ENCODE assay signal across 26 cellular contexts in the genomic region with DNA sequence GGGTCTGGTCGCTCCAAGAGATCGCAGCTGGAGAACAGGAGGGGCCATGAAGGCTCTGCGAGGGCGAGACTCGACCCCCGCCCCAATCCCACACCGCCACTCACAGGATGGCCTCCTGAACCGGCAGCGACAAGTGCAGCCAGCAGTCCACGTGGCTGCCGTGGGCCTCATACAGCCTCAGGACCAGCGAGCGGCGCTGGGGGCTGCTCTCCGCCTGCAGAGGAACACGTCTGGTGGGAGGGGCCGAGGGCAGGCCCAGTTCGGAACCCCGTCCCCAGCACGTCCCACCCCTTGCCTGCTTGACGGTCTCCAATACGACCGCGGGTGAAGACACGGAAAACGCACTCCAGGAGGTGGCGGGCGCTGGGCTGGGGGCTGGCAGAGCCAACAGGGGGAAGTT. TPM values are rescaled to one million over a fixed set of nuclear protein-coding genes. Genes with fewer than 3 reads are reported as not detected.
DNase-seq lines count a peak whose midpoint lies in the region; ATAC-seq, FAIRE-seq and TF ChIP-seq lines count a peak whose summit lies in the region.
"Had no signal": no experiment of that assay in that cellular context is flagged by ENCODE, and none has a peak within 500 bp of the region (broad histone marks: within the 10 kb centered on the region; RNA-seq: fewer than 3 reads in every experiment).

No MANE protein-coding gene starts in this region.

- peak overlapping the region in 1 of 8 donors; percentile 15 for H3K4me3 Mint-ChIP-seq in naive B cell
- H3K4me3 Mint-ChIP-seq in Calu3 (ENCODE audit: low read depth, unreplicated experiment) = no peak overlapping the region
- H3K4me3 Mint-ChIP-seq: CD4-positive, CD25-positive, alpha-beta regulatory T cell had no signal

- no peak for TF ChIP-seq CTCF in endothelial cell of umbilical vein (IDR thresholded peaks at IDR 0.05; ENCODE audit: extremely low read depth in 1 of 2, insufficient read depth in 1 of 2, low read depth in 1 of 2, low read length in 2 of 2)
- TF ChIP-seq CTCF in lower leg skin (IDR thresholded peaks at IDR 0.05) = no peak
- TF ChIP-seq CTCF in Calu3 (IDR thresholded peaks at IDR 0.05; ENCODE audit: unreplicated experiment) = no peak

- H3K27me3 Mint-ChIP-seq in naive B cell (no peaks in the 10 kb centered on the region), Calu3 (ENCODE audit: unreplicated experiment) (no peaks in the 10 kb centered on the region)
- H3K27me3 Mint-ChIP-seq: CD4-positive, CD25-positive, alpha-beta regulatory T cell had no signal

- no peaks in the 10 kb centered on the region for H3K9me3 ChIP-seq in HUES6 (ENCODE audit: control insufficient read depth, insufficient read depth, low read depth, low read length)
- H3K9me3 ChIP-seq in endothelial cell of umbilical vein (replicated peaks; ENCODE audit: control insufficient read depth, insufficient read depth, low read length) = no peaks in the 10 kb centered on the region
- H3K9me3 ChIP-seq: BLaER1 had no signal

- intact Hi-C loops in endothelial cell of umbilical vein (cut with micrococcal nuclease) (no loop called here), lower leg skin (cut with DNase I; ENCODE audit: low total_unique reads) (no loop called here), Calu3 (cut with micrococcal nuclease; ENCODE audit: unreplicated experiment) (no loop called here)

- H3K27ac ChIP-seq in HUES6 (ENCODE audit: low read depth, low read length) (no peak overlapping the region), endothelial cell of umbilical vein (ENCODE audit: insufficient read depth, low read depth, low read length) (no peak overlapping the region)
- H3K27ac ChIP-seq: BLaER1, KMS-11 had no signal

- TF ChIP-seq POLR2A in endothelial cell of umbilical vein (IDR thresholded peaks at IDR 0.05; ENCODE audit: low read depth, low read length) (no peak), lower leg skin (IDR thresholded peaks at IDR 0.05) (no peak)

- H4K20me1 ChIP-seq in endothelial cell of umbilical vein (replicated peaks; ENCODE audit: control insufficient read depth, extremely low read depth, insufficient read depth, low read length) = no peaks in the 10 kb centered on the region

- peak; percentile 33 for DNase-seq in D341Med (ENCODE audit: low spot score)
- DNase-seq in endothelial cell of umbilical vein (ENCODE audit: low read depth, low spot score) = no peak
- DNase-seq in naive B cell = no peak
- no peak for DNase-seq in lower leg skin (ENCODE audit: low spot score in 2 of 2)
- DNase-seq in Calu3 = no peak
- DNase-seq: CD4-positive, CD25-positive, alpha-beta regulatory T cell; DMS53; NCI-H1048; NCI-H1417; NCI-H1694; NCI-H2029 treated with DMSO at 0.1 percent for 48 hours; NCI-H446 treated with DMSO at 0.1 percent for 48 hours; NCI-H526; NCI-H82; NK-92 treated with Interleukin-12 subunit alpha and Interleukin-12 subunit beta, amount 100 ng/mL, for 24 hours; PC-3; Right ventricle myocardium superior had no signal

- dilution Hi-C loops in endothelial cell of umbilical vein (cut with MboI; ENCODE audit: extremely low pct_ligation_motif_present, low sequenced_read_pairs) = no loop called here

- H3K9ac ChIP-seq in HUES6 (ENCODE audit: low read length) = peak overlapping the region; percentile 11
- no peak overlapping the region for H3K9ac ChIP-seq in endothelial cell of umbilical vein (replicated peaks; ENCODE audit: extremely low read depth, insufficient read depth, low read length)
- H3K9ac ChIP-seq: BLaER1, KMS-11 had no signal

- no peaks in the 10 kb centered on the region for H3K9me1 ChIP-seq in endothelial cell of umbilical vein (replicated peaks; ENCODE audit: control insufficient read depth, extremely low read depth, insufficient read depth, low read length)

- peaks cover 0 to 2% (median 0%) of the 10 kb centered on the region in 7 donors for H3K9me3 Mint-ChIP-seq in naive B cell
- no peaks in the 10 kb centered on the region for H3K9me3 Mint-ChIP-seq in Calu3 (ENCODE audit: low read depth, unreplicated experiment)
- H3K9me3 Mint-ChIP-seq: CD4-positive, CD25-positive, alpha-beta regulatory T cell had no signal

- no peaks in the 10 kb centered on the region for H3K4me1 ChIP-seq in HUES6 (ENCODE audit: control insufficient read depth, insufficient read depth, low read length)
- H3K4me1 ChIP-seq in endothelial cell of umbilical vein (ENCODE audit: control insufficient read depth, extremely low read depth, insufficient read depth, low read length) = no peaks in the 10 kb centered on the region

- H3K4me2 ChIP-seq in endothelial cell of umbilical vein (ENCODE audit: insufficient read depth, low read length) = no peak overlapping the region
- H3K4me2 ChIP-seq: BLaER1, KMS-11 had no signal

- ATAC-seq in naive B cell (ENCODE audit: low read depth in 2 of 2) (no peak), HG02642 (IDR thresholded peaks at IDR 0.05; ENCODE audit: poor library complexity, unreplicated experiment) (no peak), HG02571 (IDR thresholded peaks at IDR 0.05; ENCODE audit: unreplicated experiment) (no peak)
- ATAC-seq: HCT116, PC-3 had no signal

- POLR2A ChIA-PET in endothelial cell of umbilical vein (lab: Charles Lee) = no interaction called here

- H3K4me1 Mint-ChIP-seq in naive B cell (peaks cover 3 to 9% (median 4%) of the 10 kb centered on the region in 3 donors), Calu3 (ENCODE audit: low read depth, unreplicated experiment) (no peaks in the 10 kb centered on the region)

- H3K79me2 ChIP-seq in endothelial cell of umbilical vein (ENCODE audit: control insufficient read depth, insufficient read depth, low read length) = no peaks in the 10 kb centered on the region

- peak overlapping the region in 4 of 6 donors; percentile 39 to 99 (median 72) for H3K27ac Mint-ChIP-seq in naive B cell
- no peak overlapping the region for H3K27ac Mint-ChIP-seq in Calu3 (ENCODE audit: unreplicated experiment)
- H3K27ac Mint-ChIP-seq: CD4-positive, CD25-positive, alpha-beta regulatory T cell had no signal

- WGBS in lower leg skin, 2 donors = 87 to 88% methylated on average over 23 to 28 of the region's 28 CpGs

- H3K4me3 ChIP-seq in HUES6 (ENCODE audit: low read depth, low read length) (no peak overlapping the region), endothelial cell of umbilical vein (replicated peaks in 1 of 3; ENCODE audit: insufficient read depth in 1 of 3, low read depth in 1 of 3, low read length in 3 of 3) (no peak overlapping the region), lower leg skin (ENCODE audit: low read depth, poor library complexity, severe bottlenecking) (no peak overlapping the region)
- H3K4me3 ChIP-seq: BLaER1 had no signal

- BruUV-seq in endothelial cell of umbilical vein (replicated peaks; lab: Mats Ljungman, UMichigan) = TSS peak; percentile 21
- BruUV-seq in Calu3 (replicated peaks; lab: Mats Ljungman, UMichigan) = no TSS peak

- peaks cover 0 to 2% of the 10 kb centered on the region in 2 donors for H3K36me3 Mint-ChIP-seq in naive B cell
- peaks cover 68% of the 10 kb centered on the region for H3K36me3 Mint-ChIP-seq in Calu3 (ENCODE audit: insufficient read depth, unreplicated experiment)

- H3K27me3 ChIP-seq in HUES6 (ENCODE audit: control insufficient read depth, insufficient read depth, low read length) = no peaks in the 10 kb centered on the region
- no peaks in the 10 kb centered on the region for H3K27me3 ChIP-seq in endothelial cell of umbilical vein (ENCODE audit: control insufficient read depth in 2 of 2, insufficient read depth in 2 of 2, low read length in 2 of 2)
- H3K27me3 ChIP-seq: BLaER1 had no signal

- FAIRE-seq in endothelial cell of umbilical vein (lab: Jason Lieb, UNC) = no peak
- FAIRE-seq: H1 had no signal

- CTCF ChIA-PET in endothelial cell of umbilical vein (lab: Charles Lee) (interaction anchor here (0.6 to 1.6 kb wide), 2 partner anchors 12 to 868 kb away, joined by 3 to 7 read pairs; a partner anchor contains a TSS), Calu3 (lab: Charles Lee) (no interaction called here)

- H2AFZ ChIP-seq in endothelial cell of umbilical vein (ENCODE audit: low read depth, low read length) = no peak overlapping the region

- H3K36me3 ChIP-seq in HUES6 (ENCODE audit: control insufficient read depth, insufficient read depth, low read length) = peaks cover 63% of the 10 kb centered on the region
- H3K36me3 ChIP-seq in endothelial cell of umbilical vein (ENCODE audit: control insufficient read depth in 2 of 2, extremely low read depth in 1 of 2, insufficient read depth in 2 of 2, low read length in 2 of 2) = peaks cover 4 to 37% of the 10 kb centered on the region in 2 experiments

RNA-seq across cellular contexts. Expression of a gene that starts 9.2 kb away (rescaled TPM):
- 21.7 and 29.5 TPM in 2 replicates for total RNA-seq in endothelial cell of umbilical vein
- polyA plus RNA-seq in endothelial cell of umbilical vein = 29.5 and 34.5 TPM in 2 replicates
- polyA plus RNA-seq in endothelial cell of umbilical vein (2011; cell fraction: cytosol; rRNA removed) = 4.2 and 12.2 TPM in 2 replicates
- polyA plus RNA-seq in endothelial cell of umbilical vein (2011; cell fraction: nucleus; rRNA removed) = 156 and 206 TPM in 2 replicates
- 10.6 and 11.3 TPM in 2 replicates for polyA plus RNA-seq in endothelial cell of umbilical vein (2012)
- polyA minus RNA-seq in endothelial cell of umbilical vein = 14.8 and 29.0 TPM in 2 replicates
- polyA minus RNA-seq in endothelial cell of umbilical vein (2011; cell fraction: cytosol; rRNA and poly(A)+ RNA removed) = 3.4 TPM
- polyA minus RNA-seq in endothelial cell of umbilical vein (2011; cell fraction: nucleus; rRNA and poly(A)+ RNA removed) = 23.5 and 34.7 TPM in 2 replicates
- polyA plus RNA-seq in naive B cell (ENCODE audit: low read depth in 6 of 6) = 10 to 100 TPM; 16.7 to 59.2 (median 31.7) TPM
- total RNA-seq in lower leg skin = 10 to 100 TPM; 20.0 to 66.8 (median 41.2) TPM
- total RNA-seq in Calu3 (2022) = 11.8 and 13.2 TPM in 2 replicates
- total RNA-seq: Daoy, HT1080 had no signal

RNA-seq across cellular contexts. Expression of a gene that starts 12.4 kb away (rescaled TPM):
- total RNA-seq in endothelial cell of umbilical vein (248 TPM in 2 replicates), lower leg skin (100 to 1,000 TPM in 3 of 4 donors, 10 to 100 TPM in 1; 84.9 to 199 (median 136) TPM), Calu3 (2022) (239 and 243 TPM in 2 replicates)
- polyA plus RNA-seq in endothelial cell of umbilical vein (198 and 220 TPM in 2 replicates), naive B cell (ENCODE audit: low read depth in 6 of 6) (10 to 100 TPM in 4 of 6 donors, 1 to 10 TPM in 2; 8.9 to 19.4 (median 14.1) TPM)
- 36.8 and 59.2 TPM in 2 replicates for polyA plus RNA-seq in endothelial cell of umbilical vein (2011; cell fraction: cytosol; rRNA removed)
- 1,499 and 1,889 TPM in 2 replicates for polyA plus RNA-seq in endothelial cell of umbilical vein (2011; cell fraction: nucleus; rRNA removed)
- 119 and 124 TPM in 2 replicates for polyA plus RNA-seq in endothelial cell of umbilical vein (2012)
- polyA minus RNA-seq in endothelial cell of umbilical vein = 143 and 184 TPM in 2 replicates
- polyA minus RNA-seq in endothelial cell of umbilical vein (2011; cell fraction: cytosol; rRNA and poly(A)+ RNA removed) = 50.2 TPM
- 260 and 342 TPM in 2 replicates for polyA minus RNA-seq in endothelial cell of umbilical vein (2011; cell fraction: nucleus; rRNA and poly(A)+ RNA removed)

RNA-seq across cellular contexts. Expression of a gene that starts 20.1 kb away (rescaled TPM):
- total RNA-seq in endothelial cell of umbilical vein = 105 and 114 TPM in 2 replicates
- 244 and 254 TPM in 2 replicates for polyA plus RNA-seq in endothelial cell of umbilical vein
- 240 and 254 TPM in 2 replicates for polyA plus RNA-seq in endothelial cell of umbilical vein (2011; cell fraction: cytosol; rRNA removed)
- 221 and 233 TPM in 2 replicates for polyA plus RNA-seq in endothelial cell of umbilical vein (2011; cell fraction: nucleus; rRNA removed)
- polyA plus RNA-seq in endothelial cell of umbilical vein (2012) = 65.2 and 76.7 TPM in 2 replicates
- polyA minus RNA-seq in endothelial cell of umbilical vein = 37.9 and 39.1 TPM in 2 replicates
- polyA minus RNA-seq in endothelial cell of umbilical vein (2011; cell fraction: cytosol; rRNA and poly(A)+ RNA removed) = 105 TPM
- 15.4 and 18.5 TPM in 2 replicates for polyA minus RNA-seq in endothelial cell of umbilical vein (2011; cell fraction: nucleus; rRNA and poly(A)+ RNA removed)
- 10 to 100 TPM; 27.1 to 47.4 (median 37.9) TPM for polyA plus RNA-seq in naive B cell (ENCODE audit: low read depth in 6 of 6)
- 10 to 100 TPM; 45.5 to 65.5 (median 56.4) TPM for total RNA-seq in lower leg skin
- 109 TPM in 2 replicates for total RNA-seq in Calu3 (2022)
